Comparison of ENCODE assay signal across 7 cellular contexts in genomic region chr11:64060263-64060860, GRCh38. TPM values are rescaled to one million over a fixed set of nuclear protein-coding genes. Genes with fewer than 3 reads are reported as not detected.
DNase-seq lines count a peak whose midpoint lies in the region; ATAC-seq and TF ChIP-seq lines count a peak whose summit lies in the region.

No MANE protein-coding gene starts in this region.

- no peak overlapping the region for H4K91ac ChIP-seq in H9 (ENCODE audit: insufficient read length, low read depth, low read length)

- peaks cover 10% of the 10 kb centered on the region for H3K23me2 ChIP-seq in H9 (ENCODE audit: insufficient read length, low read depth, low read length, poor library complexity, severe bottlenecking)

- no peak overlapping the region for H3K23ac ChIP-seq in H9 (ENCODE audit: insufficient read length, low read depth, low read length)

- no peaks in the 10 kb centered on the region for H4K20me1 ChIP-seq in H9 (ENCODE audit: control insufficient read depth, insufficient read depth, insufficient read length)

- WGBS in H9 (ENCODE audit: extremely low coverage, insufficient read length, low lambda C conversion rate): no CpG with 5 or more reads among the region's 35 CpGs

- peak overlapping the region; percentile 73 for H3K4me2 ChIP-seq in H9 (ENCODE audit: insufficient read depth, insufficient read length, low read length)

- H2BK12ac ChIP-seq in H9 (ENCODE audit: insufficient read length, low read depth, low read length): no peak overlapping the region

- ATAC-seq in activated T-helper 17 cell treated with anti-CD3 and anti-CD28 coated beads, Interleukin-2, amount 50 U/mL, for 72 hours (replicated peaks): no peak
- no peak for ATAC-seq in stimulated activated memory B cell treated with anti-CD40 and anti-IgM and Interleukin-4, amounts not matched to agents 10 μg/mL and 1 μg/mL and 100 μg/mL, for 72 hours

- TF ChIP-seq CTCF in H9 (conservative IDR thresholded peaks at IDR 0.05) (no peak), osteocyte (IDR thresholded peaks at IDR 0.05) (no peak)

- DNase-seq in H9: peak; percentile 46
- no peak for DNase-seq in anterior cingulate cortex (lab: John Stamatoyannopoulos, UW)
- no peak for DNase-seq in activated CD8-positive, alpha-beta memory T cell treated with anti-CD3 and anti-CD28 coated beads for 24 hours
- no peak for DNase-seq in osteocyte (ENCODE audit: extremely low spot score, unreplicated experiment)

- H2AK5ac ChIP-seq in H9 (ENCODE audit: insufficient read length, low read length): no peak overlapping the region

- H3K4me3 Mint-ChIP-seq in H9 (peak overlapping the region; percentile 10 to 73; a peak in 3 of 5 replicates), osteocyte (ENCODE audit: unreplicated experiment) (no peak overlapping the region)
- H3K4me3 Mint-ChIP-seq in activated T-helper 17 cell treated with anti-CD3 and anti-CD28 coated beads, Interleukin-2, amount 50 U/mL, for 72 hours: peak overlapping the region; percentile 72
- H3K4me3 Mint-ChIP-seq in stimulated activated memory B cell treated with anti-CD40 and anti-IgM and Interleukin-4, amounts not matched to agents 10 μg/mL and 1 μg/mL and 100 μg/mL, for 72 hours: peak overlapping the region; percentile 75

- no peaks in the 10 kb centered on the region for H3K36me3 ChIP-seq in iPS-15b (ENCODE audit: control insufficient read depth, insufficient read depth, low read length)

- H3K79me2 ChIP-seq in H9 (ENCODE audit: insufficient read depth, low read length): no peaks in the 10 kb centered on the region

- H3K9me3 Mint-ChIP-seq in H9 (no peaks in the 10 kb centered on the region), osteocyte (ENCODE audit: unreplicated experiment) (no peaks in the 10 kb centered on the region)
- no peaks in the 10 kb centered on the region for H3K9me3 Mint-ChIP-seq in activated T-helper 17 cell treated with anti-CD3 and anti-CD28 coated beads, Interleukin-2, amount 50 U/mL, for 72 hours
- no peaks in the 10 kb centered on the region for H3K9me3 Mint-ChIP-seq in stimulated activated memory B cell treated with anti-CD40 and anti-IgM and Interleukin-4, amounts not matched to agents 10 μg/mL and 1 μg/mL and 100 μg/mL, for 72 hours

- H2BK120ac ChIP-seq in H9 (ENCODE audit: low read depth, low read length, poor library complexity, severe bottlenecking): no peak overlapping the region

- no peak overlapping the region for H3K14ac ChIP-seq in H9 (ENCODE audit: insufficient read depth, low read length)

- H3K27me3 Mint-ChIP-seq in H9 (ENCODE audit: low read depth): peaks cover 92% of the 10 kb centered on the region
- H3K27me3 Mint-ChIP-seq in activated T-helper 17 cell treated with anti-CD3 and anti-CD28 coated beads, Interleukin-2, amount 50 U/mL, for 72 hours: peaks cover 14% of the 10 kb centered on the region
- peaks cover 66% of the 10 kb centered on the region for H3K27me3 Mint-ChIP-seq in stimulated activated memory B cell treated with anti-CD40 and anti-IgM and Interleukin-4, amounts not matched to agents 10 μg/mL and 1 μg/mL and 100 μg/mL, for 72 hours
- H3K27me3 Mint-ChIP-seq in osteocyte (ENCODE audit: unreplicated experiment): no peaks in the 10 kb centered on the region

- peak overlapping the region; percentile 46 for H3K4me3 ChIP-seq in iPS-15b (ENCODE audit: low read depth, low read length)

- no peak overlapping the region for H3K4ac ChIP-seq in H9 (ENCODE audit: low read depth, low read length)

- no peak overlapping the region for H2BK15ac ChIP-seq in H9 (ENCODE audit: low read depth, low read length)

- H3K27me3 ChIP-seq in H9 (ENCODE audit: insufficient read depth, low read length) (peaks cover 17% of the 10 kb centered on the region; the same call in 1 of the 2 replicates), iPS-15b (ENCODE audit: control insufficient read depth, insufficient read depth, low read length) (peaks cover 25% of the 10 kb centered on the region)

- H3K56ac ChIP-seq in H9 (ENCODE audit: insufficient read length, low read depth, low read length): no peak overlapping the region

- H3K4me1 Mint-ChIP-seq in H9 (peaks cover 5 to 13% of the 10 kb centered on the region in 2 experiments; a peak in 3 of 4 replicates), osteocyte (ENCODE audit: unreplicated experiment) (peaks cover 5% of the 10 kb centered on the region)
- H3K4me1 Mint-ChIP-seq in activated T-helper 17 cell treated with anti-CD3 and anti-CD28 coated beads, Interleukin-2, amount 50 U/mL, for 72 hours: peaks cover 5% of the 10 kb centered on the region
- H3K4me1 Mint-ChIP-seq in stimulated activated memory B cell treated with anti-CD40 and anti-IgM and Interleukin-4, amounts not matched to agents 10 μg/mL and 1 μg/mL and 100 μg/mL, for 72 hours: peaks cover 17% of the 10 kb centered on the region

- H2BK5ac ChIP-seq in H9 (ENCODE audit: insufficient read length, low read length): no peak overlapping the region

- H3K79me1 ChIP-seq in H9 (ENCODE audit: insufficient read depth, low read depth, low read length, poor library complexity, severe bottlenecking): no peaks in the 10 kb centered on the region

- H3K27ac ChIP-seq in H9 (ENCODE audit: insufficient read length, low read depth, low read length): no peak overlapping the region

- no peak overlapping the region for H2BK20ac ChIP-seq in H9 (ENCODE audit: low read depth, low read length, poor library complexity, severe bottlenecking)

- no peaks in the 10 kb centered on the region for H3K4me1 ChIP-seq in H9 (ENCODE audit: insufficient read depth, low read length)
- no peaks in the 10 kb centered on the region for H3K4me1 ChIP-seq in iPS-15b (ENCODE audit: control insufficient read depth, insufficient read depth, low read length)

- no peak overlapping the region for H3K9ac ChIP-seq in H9 (ENCODE audit: extremely low read depth, insufficient read length, low read length)
- no peak overlapping the region for H3K9ac ChIP-seq in iPS-15b (ENCODE audit: low read depth, low read length)

- no peak overlapping the region for H2AFZ ChIP-seq in H9 (ENCODE audit: low read length)

- H3K27ac Mint-ChIP-seq in H9 (no peak overlapping the region), osteocyte (ENCODE audit: unreplicated experiment) (no peak overlapping the region)
- no peak overlapping the region for H3K27ac Mint-ChIP-seq in activated T-helper 17 cell treated with anti-CD3 and anti-CD28 coated beads, Interleukin-2, amount 50 U/mL, for 72 hours
- no peak overlapping the region for H3K27ac Mint-ChIP-seq in stimulated activated memory B cell treated with anti-CD40 and anti-IgM and Interleukin-4, amounts not matched to agents 10 μg/mL and 1 μg/mL and 100 μg/mL, for 72 hours

- H3K18ac ChIP-seq in H9 (ENCODE audit: insufficient read length, low read depth, low read length): no peak overlapping the region

- H3K9me3 ChIP-seq in H9 (ENCODE audit: control insufficient read depth, low read depth, low read length) (no peaks in the 10 kb centered on the region), iPS-15b (ENCODE audit: control insufficient read depth, insufficient read depth, low read length) (no peaks in the 10 kb centered on the region)

- no peak overlapping the region for H4K8ac ChIP-seq in H9 (replicated peaks; ENCODE audit: insufficient read length, low read depth, low read length)

- H3T11ph ChIP-seq in H9 (ENCODE audit: low read length): no peak overlapping the region

- no peaks in the 10 kb centered on the region for H3K36me3 Mint-ChIP-seq in H9 (ENCODE audit: insufficient read depth in 1 of 3, low read depth in 3 of 3)
- H3K36me3 Mint-ChIP-seq in activated T-helper 17 cell treated with anti-CD3 and anti-CD28 coated beads, Interleukin-2, amount 50 U/mL, for 72 hours (ENCODE audit: low read depth): no peaks in the 10 kb centered on the region
- H3K36me3 Mint-ChIP-seq in stimulated activated memory B cell treated with anti-CD40 and anti-IgM and Interleukin-4, amounts not matched to agents 10 μg/mL and 1 μg/mL and 100 μg/mL, for 72 hours: no peaks in the 10 kb centered on the region
- no peaks in the 10 kb centered on the region for H3K36me3 Mint-ChIP-seq in osteocyte (ENCODE audit: unreplicated experiment)

- no peak overlapping the region for H4K5ac ChIP-seq in H9 (ENCODE audit: insufficient read length, low read depth, low read length)

RNA-seq across cellular contexts. Expression of gene FLRT1, which starts 24.6 kb away (rescaled TPM):
- total RNA-seq in H9 (2021) (0.24 and 0.31 TPM in 2 replicates), osteocyte (0.54 and 0.65 TPM in 2 replicates)
- not detected for total RNA-seq in activated T-helper 17 cell treated with anti-CD3 and anti-CD28 coated beads, Interleukin-2, amount 50 U/mL, for 72 hours
